Comparison of ENCODE assay signal across 6 cellular contexts in genomic region chr19:49514151-49514550, GRCh38. TPM values are rescaled to one million over a fixed set of nuclear protein-coding genes. Genes with fewer than 3 reads are reported as not detected.
DNase-seq lines count a peak whose midpoint lies in the region; ATAC-seq and TF ChIP-seq lines count a peak whose summit lies in the region.

No MANE protein-coding gene starts in this region.

- ATAC-seq in sciatic nerve, result no peak
- no peak for ATAC-seq in HG02588 (IDR thresholded peaks at IDR 0.05; ENCODE audit: unreplicated experiment)

- no peak overlapping the region for H3K27ac ChIP-seq in parathyroid adenoma

- no peaks in the 10 kb centered on the region for H3K79me2 ChIP-seq in parathyroid adenoma

- intact Hi-C loops in sciatic nerve (cut with DNase I), result no loop called here

- no peak overlapping the region for H3K9ac ChIP-seq in parathyroid adenoma

- H2AFZ ChIP-seq in parathyroid adenoma, result peak overlapping the region; percentile 87

- peak overlapping the region in 1 of 3 donors; percentile 59 for H3K27ac Mint-ChIP-seq in IgD-negative memory B cell

- no peaks in the 10 kb centered on the region for H3K9me3 Mint-ChIP-seq in IgD-negative memory B cell

- H3K36me3 Mint-ChIP-seq in IgD-negative memory B cell, result peaks cover 3% of the 10 kb centered on the region

- TF ChIP-seq CTCF in astrocyte of the cerebellum (IDR thresholded peaks at IDR 0.05; ENCODE audit: low read depth, low read length, missing control alignments) (no peak), parathyroid adenoma (IDR thresholded peaks at IDR 0.05) (no peak)

- peak overlapping the region; percentile 84 for H3K4me2 ChIP-seq in parathyroid adenoma (ENCODE audit: low read length)

- H3K36me3 ChIP-seq in parathyroid adenoma (ENCODE audit: control insufficient read depth, insufficient read depth, low read length), result no peaks in the 10 kb centered on the region

- H3K4me1 ChIP-seq in parathyroid adenoma, result peaks cover 4% of the 10 kb centered on the region

- peak overlapping the region; percentile 34 to 91 (median 63) for H3K4me3 Mint-ChIP-seq in IgD-negative memory B cell

- no peaks in the 10 kb centered on the region for H3K27me3 ChIP-seq in parathyroid adenoma (ENCODE audit: control insufficient read depth, insufficient read depth, low read length)

- peaks cover 21 to 26% (median 21%) of the 10 kb centered on the region in 3 donors for H3K4me1 Mint-ChIP-seq in IgD-negative memory B cell

- in situ Hi-C loops in astrocyte of the cerebellum (cut with HindIII; ENCODE audit: low sequenced_read_pairs), result loop anchor here (5.0 to 10.0 kb wide), 2 partner anchors 48 to 131 kb away; partner anchors contain the start of genes RRAS and SCAF1

- H3K4me3 ChIP-seq in astrocyte of the cerebellum (ENCODE audit: low read depth, low read length) (peak overlapping the region; percentile 78), parathyroid adenoma (ENCODE audit: low read depth, low read length) (peak overlapping the region; percentile 71)

- DNase-seq in astrocyte of the cerebellum (ENCODE audit: low read depth) (no peak), sciatic nerve (ENCODE audit: low spot score) (no peak), COR-L47 (lab: John Stamatoyannopoulos, UW) (no peak)

- peaks cover 2% of the 10 kb centered on the region for H3K27me3 Mint-ChIP-seq in IgD-negative memory B cell

- no peaks in the 10 kb centered on the region for H3K9me3 ChIP-seq in parathyroid adenoma (ENCODE audit: control insufficient read depth, low read length)

RNA-seq across cellular contexts. Expression of gene FCGRT, which starts 1.7 kb away (rescaled TPM):
- polyA plus RNA-seq in IgD-negative memory B cell, result 60.8 TPM
- total RNA-seq in sciatic nerve, result 263 TPM

RNA-seq across cellular contexts. Expression of gene RCN3, which starts 13.7 kb away (rescaled TPM):
- 3.1 TPM for polyA plus RNA-seq in IgD-negative memory B cell
- total RNA-seq in sciatic nerve, result 48.5 TPM

RNA-seq across cellular contexts. Expression of gene RPS11, which starts 17.9 kb away (rescaled TPM):
- polyA plus RNA-seq in IgD-negative memory B cell, result 3,702 TPM
- total RNA-seq in sciatic nerve, result 1,507 TPM

RNA-seq across cellular contexts. Expression of gene RPL13A, which starts 26.7 kb away (rescaled TPM):
- 3,792 TPM for polyA plus RNA-seq in IgD-negative memory B cell
- 1,735 TPM for total RNA-seq in sciatic nerve

RNA-seq across cellular contexts. Expression of gene FLT3LG, which starts 40.1 kb away (rescaled TPM):
- 24.3 TPM for polyA plus RNA-seq in IgD-negative memory B cell
- 19.6 TPM for total RNA-seq in sciatic nerve
